Comparison of ENCODE assay signal across 1 cellular context in the genomic region with DNA sequence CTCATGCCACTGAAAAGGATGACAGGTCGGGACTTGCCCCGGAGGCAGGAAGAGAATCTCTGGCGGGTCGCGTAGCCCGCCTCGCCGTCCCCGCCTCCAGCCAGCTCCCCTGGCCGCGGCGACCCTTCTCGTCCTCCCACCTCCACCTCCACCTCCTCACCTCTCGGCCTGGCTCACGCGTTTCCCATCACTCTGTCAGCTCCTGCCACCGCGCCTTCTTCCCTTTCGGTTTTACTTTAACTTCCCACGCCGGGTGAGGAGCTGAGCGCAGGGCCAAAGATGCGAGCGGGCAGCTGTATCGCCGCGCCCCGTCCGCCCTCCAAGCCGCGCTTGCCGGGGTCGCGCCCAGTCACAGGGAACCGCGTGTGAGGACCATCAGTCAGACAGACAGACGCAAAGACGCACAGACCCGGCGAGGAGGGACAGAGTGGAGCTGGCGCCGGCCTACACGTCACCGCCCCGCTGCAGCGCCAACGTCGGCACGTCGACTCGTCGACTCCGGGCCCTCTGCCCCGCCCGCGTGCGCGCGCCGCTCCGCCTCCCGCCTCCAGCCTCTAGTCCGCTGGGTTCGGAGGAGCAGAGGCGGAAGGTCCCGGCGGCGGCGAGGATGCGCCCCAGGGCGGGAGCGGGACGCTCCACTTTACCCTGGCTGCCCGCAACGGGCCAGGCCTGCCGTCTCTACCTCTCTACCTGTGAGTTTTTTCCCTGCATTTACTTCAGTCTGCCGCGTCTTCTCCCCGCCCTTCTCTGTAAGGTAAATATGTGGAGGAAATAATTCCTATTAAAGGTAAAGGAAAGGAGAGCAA.
A peak's percentile ranks its signal among the peaks of the same experiment; 100 is the strongest.
TF ChIP-seq lines count a peak whose summit lies in the region.

A gene with protein sequence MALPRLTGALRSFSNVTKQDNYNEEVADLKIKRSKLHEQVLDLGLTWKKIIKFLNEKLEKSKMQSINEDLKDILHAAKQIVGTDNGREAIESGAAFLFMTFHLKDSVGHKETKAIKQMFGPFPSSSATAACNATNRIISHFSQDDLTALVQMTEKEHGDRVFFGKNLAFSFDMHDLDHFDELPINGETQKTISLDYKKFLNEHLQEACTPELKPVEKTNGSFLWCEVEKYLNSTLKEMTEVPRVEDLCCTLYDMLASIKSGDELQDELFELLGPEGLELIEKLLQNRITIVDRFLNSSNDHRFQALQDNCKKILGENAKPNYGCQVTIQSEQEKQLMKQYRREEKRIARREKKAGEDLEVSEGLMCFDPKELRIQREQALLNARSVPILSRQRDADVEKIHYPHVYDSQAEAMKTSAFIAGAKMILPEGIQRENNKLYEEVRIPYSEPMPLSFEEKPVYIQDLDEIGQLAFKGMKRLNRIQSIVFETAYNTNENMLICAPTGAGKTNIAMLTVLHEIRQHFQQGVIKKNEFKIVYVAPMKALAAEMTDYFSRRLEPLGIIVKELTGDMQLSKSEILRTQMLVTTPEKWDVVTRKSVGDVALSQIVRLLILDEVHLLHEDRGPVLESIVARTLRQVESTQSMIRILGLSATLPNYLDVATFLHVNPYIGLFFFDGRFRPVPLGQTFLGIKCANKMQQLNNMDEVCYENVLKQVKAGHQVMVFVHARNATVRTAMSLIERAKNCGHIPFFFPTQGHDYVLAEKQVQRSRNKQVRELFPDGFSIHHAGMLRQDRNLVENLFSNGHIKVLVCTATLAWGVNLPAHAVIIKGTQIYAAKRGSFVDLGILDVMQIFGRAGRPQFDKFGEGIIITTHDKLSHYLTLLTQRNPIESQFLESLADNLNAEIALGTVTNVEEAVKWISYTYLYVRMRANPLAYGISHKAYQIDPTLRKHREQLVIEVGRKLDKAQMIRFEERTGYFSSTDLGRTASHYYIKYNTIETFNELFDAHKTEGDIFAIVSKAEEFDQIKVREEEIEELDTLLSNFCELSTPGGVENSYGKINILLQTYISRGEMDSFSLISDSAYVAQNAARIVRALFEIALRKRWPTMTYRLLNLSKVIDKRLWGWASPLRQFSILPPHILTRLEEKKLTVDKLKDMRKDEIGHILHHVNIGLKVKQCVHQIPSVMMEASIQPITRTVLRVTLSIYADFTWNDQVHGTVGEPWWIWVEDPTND (N-terminal part only) (minus strand): TSS at position 429 of the 806 bp plus-strand sequence. CDS start 13,332 bp downstream, outside the sequence.

TF ChIP-seq in HepG2, 621 proteins besides CTCF, POLR2A, EP300 and RAD21 (continued from another document and continues in another):
- TF ChIP-seq SOX13 (IDR thresholded peaks at IDR 0.05) (no peak), SOX13 (CRISPR knock-in tag; conservative IDR thresholded peaks at IDR 0.05 in 1 of 2, IDR thresholded peaks at IDR 0.05 in 1 of 2) (peak in 1 of 2 experiments; percentile 58; a peak in 2 of 4 replicates), KDM2A (CRISPR knock-in tag; IDR thresholded peaks at IDR 0.05; ENCODE audit: borderline replicate concordance, low read depth) (peak; percentile 95), TSC22D2 (CRISPR knock-in tag; IDR thresholded peaks at IDR 0.05; ENCODE audit: borderline replicate concordance) (peak; percentile 87; the same call in 1 of the 2 replicates), BHLHE40 (IDR thresholded peaks at IDR 0.05; ENCODE audit: low read length) (0 out of 2 replicates have a peak, but pooled peaks have one; percentile 11), ZNF224 (CRISPR knock-in tag; IDR thresholded peaks at IDR 0.05) (peak; percentile 96; the same call in 1 of the 2 replicates), ZNF781 (CRISPR knock-in tag; IDR thresholded peaks at IDR 0.05; ENCODE audit: borderline replicate concordance, not compliant biosample characterization) (peak; percentile 90), POGZ (CRISPR knock-in tag; IDR thresholded peaks at IDR 0.05) (peak; percentile 88; the same call in 1 of the 2 replicates), ZNF44 (CRISPR knock-in tag; IDR thresholded peaks at IDR 0.05) (peak; percentile 76; the same call in 1 of the 2 replicates), MED1 (CRISPR knock-in tag; IDR thresholded peaks at IDR 0.05) (peak; percentile 63; the same call in 1 of the 2 replicates), NFYC (CRISPR knock-in tag; IDR thresholded peaks at IDR 0.05) (peak; percentile 48), CENPT (CRISPR knock-in tag; IDR thresholded peaks at IDR 0.05; ENCODE audit: low read depth) (peak; percentile 90; the same call in 1 of the 2 replicates), SMYD3 (CRISPR knock-in tag; IDR thresholded peaks at IDR 0.05) (0 out of 2 replicates have a peak, but pooled peaks have one; percentile 12), ZNF234 (CRISPR knock-in tag; conservative IDR thresholded peaks at IDR 0.05) (peak; percentile 98), ZNF446 (CRISPR knock-in tag; IDR thresholded peaks at IDR 0.05) (peak; percentile 66; the same call in 1 of the 2 replicates), SMAD1 (CRISPR knock-in tag; IDR thresholded peaks at IDR 0.05; ENCODE audit: borderline replicate concordance, low read depth) (peak; percentile 58; the same call in 1 of the 2 replicates), MED13 (CRISPR knock-in tag; IDR thresholded peaks at IDR 0.05) (peak; percentile 69; the same call in 1 of the 2 replicates), THAP11 (CRISPR knock-in tag; IDR thresholded peaks at IDR 0.05) (peak; percentile 81), ZNF225 (CRISPR knock-in tag; IDR thresholded peaks at IDR 0.05) (peak; percentile 92), HNRNPLL (IDR thresholded peaks at IDR 0.05; ENCODE audit: low read depth, low read length, poor library complexity, severe bottlenecking) (peak; percentile 87), ZNF138 (CRISPR knock-in tag; IDR thresholded peaks at IDR 0.05; ENCODE audit: low read depth) (peak; percentile 92), HES4 (CRISPR knock-in tag; IDR thresholded peaks at IDR 0.05; ENCODE audit: borderline replicate concordance) (no peak; the same call in 1 of the 2 replicates), ZSCAN20 (CRISPR knock-in tag; IDR thresholded peaks at IDR 0.05; ENCODE audit: borderline replicate concordance) (0 out of 2 replicates have a peak, but pooled peaks have one; percentile 40), ZNF569 (CRISPR knock-in tag; IDR thresholded peaks at IDR 0.05; ENCODE audit: borderline replicate concordance) (peak; percentile 67; the same call in 1 of the 2 replicates), ZNF547 (CRISPR knock-in tag; IDR thresholded peaks at IDR 0.05) (peak; percentile 95)
- TF ChIP-seq, protein P1, sequence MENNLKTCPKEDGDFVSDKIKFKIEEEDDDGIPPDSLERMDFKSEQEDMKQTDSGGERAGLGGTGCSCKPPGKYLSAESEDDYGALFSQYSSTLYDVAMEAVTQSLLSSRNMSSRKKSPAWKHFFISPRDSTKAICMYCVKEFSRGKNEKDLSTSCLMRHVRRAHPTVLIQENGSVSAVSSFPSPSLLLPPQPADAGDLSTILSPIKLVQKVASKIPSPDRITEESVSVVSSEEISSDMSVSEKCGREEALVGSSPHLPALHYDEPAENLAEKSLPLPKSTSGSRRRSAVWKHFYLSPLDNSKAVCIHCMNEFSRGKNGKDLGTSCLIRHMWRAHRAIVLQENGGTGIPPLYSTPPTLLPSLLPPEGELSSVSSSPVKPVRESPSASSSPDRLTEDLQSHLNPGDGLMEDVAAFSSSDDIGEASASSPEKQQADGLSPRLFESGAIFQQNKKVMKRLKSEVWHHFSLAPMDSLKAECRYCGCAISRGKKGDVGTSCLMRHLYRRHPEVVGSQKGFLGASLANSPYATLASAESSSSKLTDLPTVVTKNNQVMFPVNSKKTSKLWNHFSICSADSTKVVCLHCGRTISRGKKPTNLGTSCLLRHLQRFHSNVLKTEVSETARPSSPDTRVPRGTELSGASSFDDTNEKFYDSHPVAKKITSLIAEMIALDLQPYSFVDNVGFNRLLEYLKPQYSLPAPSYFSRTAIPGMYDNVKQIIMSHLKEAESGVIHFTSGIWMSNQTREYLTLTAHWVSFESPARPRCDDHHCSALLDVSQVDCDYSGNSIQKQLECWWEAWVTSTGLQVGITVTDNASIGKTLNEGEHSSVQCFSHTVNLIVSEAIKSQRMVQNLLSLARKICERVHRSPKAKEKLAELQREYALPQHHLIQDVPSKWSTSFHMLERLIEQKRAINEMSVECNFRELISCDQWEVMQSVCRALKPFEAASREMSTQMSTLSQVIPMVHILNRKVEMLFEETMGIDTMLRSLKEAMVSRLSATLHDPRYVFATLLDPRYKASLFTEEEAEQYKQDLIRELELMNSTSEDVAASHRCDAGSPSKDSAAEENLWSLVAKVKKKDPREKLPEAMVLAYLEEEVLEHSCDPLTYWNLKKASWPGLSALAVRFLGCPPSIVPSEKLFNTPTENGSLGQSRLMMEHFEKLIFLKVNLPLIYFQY (CRISPR knock-in tag; IDR thresholded peaks at IDR 0.05; ENCODE audit: borderline replicate concordance): 0 out of 2 replicates have a peak, but pooled peaks have one; percentile 70
- TF ChIP-seq, protein P2, sequence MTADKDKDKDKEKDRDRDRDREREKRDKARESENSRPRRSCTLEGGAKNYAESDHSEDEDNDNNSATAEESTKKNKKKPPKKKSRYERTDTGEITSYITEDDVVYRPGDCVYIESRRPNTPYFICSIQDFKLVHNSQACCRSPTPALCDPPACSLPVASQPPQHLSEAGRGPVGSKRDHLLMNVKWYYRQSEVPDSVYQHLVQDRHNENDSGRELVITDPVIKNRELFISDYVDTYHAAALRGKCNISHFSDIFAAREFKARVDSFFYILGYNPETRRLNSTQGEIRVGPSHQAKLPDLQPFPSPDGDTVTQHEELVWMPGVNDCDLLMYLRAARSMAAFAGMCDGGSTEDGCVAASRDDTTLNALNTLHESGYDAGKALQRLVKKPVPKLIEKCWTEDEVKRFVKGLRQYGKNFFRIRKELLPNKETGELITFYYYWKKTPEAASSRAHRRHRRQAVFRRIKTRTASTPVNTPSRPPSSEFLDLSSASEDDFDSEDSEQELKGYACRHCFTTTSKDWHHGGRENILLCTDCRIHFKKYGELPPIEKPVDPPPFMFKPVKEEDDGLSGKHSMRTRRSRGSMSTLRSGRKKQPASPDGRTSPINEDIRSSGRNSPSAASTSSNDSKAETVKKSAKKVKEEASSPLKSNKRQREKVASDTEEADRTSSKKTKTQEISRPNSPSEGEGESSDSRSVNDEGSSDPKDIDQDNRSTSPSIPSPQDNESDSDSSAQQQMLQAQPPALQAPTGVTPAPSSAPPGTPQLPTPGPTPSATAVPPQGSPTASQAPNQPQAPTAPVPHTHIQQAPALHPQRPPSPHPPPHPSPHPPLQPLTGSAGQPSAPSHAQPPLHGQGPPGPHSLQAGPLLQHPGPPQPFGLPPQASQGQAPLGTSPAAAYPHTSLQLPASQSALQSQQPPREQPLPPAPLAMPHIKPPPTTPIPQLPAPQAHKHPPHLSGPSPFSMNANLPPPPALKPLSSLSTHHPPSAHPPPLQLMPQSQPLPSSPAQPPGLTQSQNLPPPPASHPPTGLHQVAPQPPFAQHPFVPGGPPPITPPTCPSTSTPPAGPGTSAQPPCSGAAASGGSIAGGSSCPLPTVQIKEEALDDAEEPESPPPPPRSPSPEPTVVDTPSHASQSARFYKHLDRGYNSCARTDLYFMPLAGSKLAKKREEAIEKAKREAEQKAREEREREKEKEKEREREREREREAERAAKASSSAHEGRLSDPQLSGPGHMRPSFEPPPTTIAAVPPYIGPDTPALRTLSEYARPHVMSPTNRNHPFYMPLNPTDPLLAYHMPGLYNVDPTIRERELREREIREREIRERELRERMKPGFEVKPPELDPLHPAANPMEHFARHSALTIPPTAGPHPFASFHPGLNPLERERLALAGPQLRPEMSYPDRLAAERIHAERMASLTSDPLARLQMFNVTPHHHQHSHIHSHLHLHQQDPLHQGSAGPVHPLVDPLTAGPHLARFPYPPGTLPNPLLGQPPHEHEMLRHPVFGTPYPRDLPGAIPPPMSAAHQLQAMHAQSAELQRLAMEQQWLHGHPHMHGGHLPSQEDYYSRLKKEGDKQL (CRISPR knock-in tag; IDR thresholded peaks at IDR 0.05; ENCODE audit: low read depth): peak; percentile 15; the same call in 1 of the 2 replicates
- TF ChIP-seq, protein P3, sequence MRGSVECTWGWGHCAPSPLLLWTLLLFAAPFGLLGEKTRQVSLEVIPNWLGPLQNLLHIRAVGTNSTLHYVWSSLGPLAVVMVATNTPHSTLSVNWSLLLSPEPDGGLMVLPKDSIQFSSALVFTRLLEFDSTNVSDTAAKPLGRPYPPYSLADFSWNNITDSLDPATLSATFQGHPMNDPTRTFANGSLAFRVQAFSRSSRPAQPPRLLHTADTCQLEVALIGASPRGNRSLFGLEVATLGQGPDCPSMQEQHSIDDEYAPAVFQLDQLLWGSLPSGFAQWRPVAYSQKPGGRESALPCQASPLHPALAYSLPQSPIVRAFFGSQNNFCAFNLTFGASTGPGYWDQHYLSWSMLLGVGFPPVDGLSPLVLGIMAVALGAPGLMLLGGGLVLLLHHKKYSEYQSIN (CRISPR knock-in tag; IDR thresholded peaks at IDR 0.05; ENCODE audit: borderline replicate concordance): no peak
- TF ChIP-seq, protein P4, sequence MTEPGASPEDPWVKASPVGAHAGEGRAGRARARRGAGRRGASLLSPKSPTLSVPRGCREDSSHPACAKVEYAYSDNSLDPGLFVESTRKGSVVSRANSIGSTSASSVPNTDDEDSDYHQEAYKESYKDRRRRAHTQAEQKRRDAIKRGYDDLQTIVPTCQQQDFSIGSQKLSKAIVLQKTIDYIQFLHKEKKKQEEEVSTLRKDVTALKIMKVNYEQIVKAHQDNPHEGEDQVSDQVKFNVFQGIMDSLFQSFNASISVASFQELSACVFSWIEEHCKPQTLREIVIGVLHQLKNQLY (CRISPR knock-in tag; IDR thresholded peaks at IDR 0.05): 0 out of 2 replicates have a peak, but pooled peaks have one; percentile 31
- TF ChIP-seq, protein P5, sequence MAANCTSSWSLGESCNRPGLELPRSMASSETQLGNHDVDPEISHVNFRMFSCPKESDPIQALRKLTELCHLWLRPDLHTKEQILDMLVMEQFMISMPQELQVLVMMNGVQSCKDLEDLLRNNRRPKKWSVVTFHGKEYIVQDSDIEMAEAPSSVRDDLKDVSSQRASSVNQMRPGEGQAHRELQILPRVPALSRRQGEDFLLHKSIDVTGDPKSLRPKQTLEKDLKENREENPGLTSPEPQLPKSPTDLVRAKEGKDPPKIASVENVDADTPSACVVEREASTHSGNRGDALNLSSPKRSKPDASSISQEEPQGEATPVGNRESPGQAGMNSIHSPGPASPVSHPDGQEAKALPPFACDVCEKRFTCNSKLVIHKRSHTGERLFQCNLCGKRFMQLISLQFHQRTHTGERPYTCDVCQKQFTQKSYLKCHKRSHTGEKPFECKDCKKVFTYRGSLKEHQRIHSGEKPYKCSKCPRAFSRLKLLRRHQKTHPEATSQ (CRISPR knock-in tag; IDR thresholded peaks at IDR 0.05; ENCODE audit: borderline replicate concordance): peak; percentile 77; the same call in 1 of the 2 replicates
- TF ChIP-seq, protein P6, sequence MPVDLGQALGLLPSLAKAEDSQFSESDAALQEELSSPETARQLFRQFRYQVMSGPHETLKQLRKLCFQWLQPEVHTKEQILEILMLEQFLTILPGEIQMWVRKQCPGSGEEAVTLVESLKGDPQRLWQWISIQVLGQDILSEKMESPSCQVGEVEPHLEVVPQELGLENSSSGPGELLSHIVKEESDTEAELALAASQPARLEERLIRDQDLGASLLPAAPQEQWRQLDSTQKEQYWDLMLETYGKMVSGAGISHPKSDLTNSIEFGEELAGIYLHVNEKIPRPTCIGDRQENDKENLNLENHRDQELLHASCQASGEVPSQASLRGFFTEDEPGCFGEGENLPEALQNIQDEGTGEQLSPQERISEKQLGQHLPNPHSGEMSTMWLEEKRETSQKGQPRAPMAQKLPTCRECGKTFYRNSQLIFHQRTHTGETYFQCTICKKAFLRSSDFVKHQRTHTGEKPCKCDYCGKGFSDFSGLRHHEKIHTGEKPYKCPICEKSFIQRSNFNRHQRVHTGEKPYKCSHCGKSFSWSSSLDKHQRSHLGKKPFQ (CRISPR knock-in tag; IDR thresholded peaks at IDR 0.05; ENCODE audit: insufficient replicate concordance): peak; percentile 87
- TF ChIP-seq, protein P7, sequence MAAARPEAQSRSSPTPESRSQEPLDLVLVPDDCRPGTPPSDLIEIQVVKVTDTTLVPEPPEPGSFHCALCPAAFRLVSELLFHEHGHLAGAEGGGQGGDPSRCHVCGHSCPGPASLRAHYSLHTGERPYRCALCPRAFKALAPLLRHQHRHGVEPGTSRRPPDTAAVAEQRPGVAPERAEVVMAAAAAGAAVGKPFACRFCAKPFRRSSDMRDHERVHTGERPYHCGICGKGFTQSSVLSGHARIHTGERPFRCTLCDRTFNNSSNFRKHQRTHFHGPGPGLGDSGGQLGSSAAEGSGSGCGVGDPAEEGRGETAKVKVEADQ (CRISPR knock-in tag; IDR thresholded peaks at IDR 0.05; ENCODE audit: borderline replicate concordance): peak; percentile 91; the same call in 1 of the 2 replicates
